8 cellular contexts compared by ENCODE assay signal in the genomic region with DNA sequence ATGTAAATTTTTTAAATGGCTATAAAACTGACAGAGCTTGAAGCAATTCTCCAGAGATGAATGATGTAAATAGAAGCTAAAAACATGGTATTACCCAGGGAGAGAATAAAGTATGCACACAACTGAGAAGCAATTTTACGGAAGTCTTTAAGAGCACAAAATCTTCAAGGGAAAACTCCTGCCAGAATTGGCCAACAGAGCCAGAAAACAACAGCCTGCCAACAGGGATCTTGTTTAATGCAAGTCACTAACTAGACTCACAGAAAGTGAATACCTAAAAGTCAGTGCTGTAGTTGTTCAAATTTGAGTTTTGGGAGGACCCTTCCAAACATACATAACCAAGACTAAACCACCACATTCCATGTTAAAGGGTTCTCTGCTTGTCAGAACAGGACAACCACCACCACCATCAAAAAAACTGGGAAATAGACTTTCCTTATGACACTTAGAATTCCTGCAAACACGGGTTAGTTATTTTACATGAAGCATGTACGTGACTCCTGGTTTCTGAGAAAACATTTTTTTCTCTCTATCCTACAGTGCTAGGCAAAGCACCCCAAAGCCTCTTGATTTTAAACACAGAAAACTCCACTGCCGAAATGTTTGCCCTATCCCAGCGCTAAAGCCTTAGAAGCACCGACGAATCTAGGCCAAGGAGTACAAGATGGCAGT. TPM values are rescaled to one million over a fixed set of nuclear protein-coding genes. Genes with fewer than 3 reads are reported as not detected.
DNase-seq lines count a peak whose midpoint lies in the region; ATAC-seq and TF ChIP-seq lines count a peak whose summit lies in the region.

No MANE protein-coding gene starts in this region.

- peak overlapping the region; percentile 89 for H3K27ac Mint-ChIP-seq in Caco-2 (ENCODE audit: unreplicated experiment)
- H3K27ac Mint-ChIP-seq in MCF 10A (ENCODE audit: low read depth, unreplicated experiment) = peak overlapping the region; percentile 93
- peak overlapping the region; percentile 92 for H3K27ac Mint-ChIP-seq in memory B cell

- peaks cover 11% of the 10 kb centered on the region for H3K4me1 Mint-ChIP-seq in Caco-2 (ENCODE audit: low read depth, unreplicated experiment)
- H3K4me1 Mint-ChIP-seq in MCF 10A (ENCODE audit: insufficient read depth, unreplicated experiment) = peaks cover 18% of the 10 kb centered on the region
- H3K4me1 Mint-ChIP-seq in memory B cell = peaks cover 38% of the 10 kb centered on the region

- intact Hi-C loops in Caco-2 (cut with micrococcal nuclease; ENCODE audit: unreplicated experiment) = loop anchor here (1.0 to 2.0 kb wide), 2 partner anchors 107 to 186 kb away; no protein-coding TSS in a partner anchor
- intact Hi-C loops in MCF 10A (cut with micrococcal nuclease) = no loop called here

- TF ChIP-seq CTCF in Caco-2 (IDR thresholded peaks at IDR 0.05; ENCODE audit: insufficient read depth in 1 of 2, low read depth in 1 of 2, low read length in 1 of 2, severe bottlenecking in 1 of 2, unreplicated experiment in 1 of 2) (no peak), MCF 10A (IDR thresholded peaks at IDR 0.05; ENCODE audit: unreplicated experiment) (no peak)

- H3K9me3 ChIP-seq in Caco-2 = no peaks in the 10 kb centered on the region

- H3K4me1 ChIP-seq in Caco-2 (peaks cover 15% of the 10 kb centered on the region), urinary bladder (ENCODE audit: insufficient read depth) (no peaks in the 10 kb centered on the region)

- H3K27ac ChIP-seq in urinary bladder (ENCODE audit: low read depth) = no peak overlapping the region

- H3K9me3 Mint-ChIP-seq in Caco-2 (ENCODE audit: unreplicated experiment) (no peaks in the 10 kb centered on the region), MCF 10A (ENCODE audit: unreplicated experiment) (no peaks in the 10 kb centered on the region), memory B cell (no peaks in the 10 kb centered on the region)

- H3K4me3 ChIP-seq in Caco-2 (ENCODE audit: low read depth, low read length) = peak overlapping the region; percentile 85
- H3K4me3 ChIP-seq in urinary bladder (ENCODE audit: low read depth, low read length) = peak overlapping the region; percentile 92

- ATAC-seq in memory B cell (ENCODE audit: low read depth) (no peak), HG02840 (IDR thresholded peaks at IDR 0.05; ENCODE audit: low FRiP score, unreplicated experiment) (no peak)

- BruUV-seq in Caco-2 (replicated peaks; lab: Mats Ljungman, UMichigan) = TSS peak; percentile 29
- BruUV-seq in MCF 10A (replicated peaks; lab: Mats Ljungman, UMichigan) = no TSS peak

- H3K27me3 Mint-ChIP-seq in Caco-2 (ENCODE audit: insufficient read depth, unreplicated experiment) (no peaks in the 10 kb centered on the region), MCF 10A (ENCODE audit: insufficient read depth, unreplicated experiment) (no peaks in the 10 kb centered on the region), memory B cell (no peaks in the 10 kb centered on the region)

- 5% methylated on average over 7 of the region's 7 CpGs for WGBS in urinary bladder

- H3K4me3 Mint-ChIP-seq in Caco-2 (ENCODE audit: unreplicated experiment) (peak overlapping the region; percentile 95), MCF 10A (ENCODE audit: unreplicated experiment) (peak overlapping the region; percentile 79), memory B cell (peak overlapping the region; percentile 91)

- DNase-seq in Caco-2 = no peak
- DNase-seq in M059J (ENCODE audit: low read depth) = peak; percentile 19
- DNase-seq in MCF 10A (ENCODE audit: unreplicated experiment) = no peak
- DNase-seq in memory B cell (ENCODE audit: low spot score in 2 of 2) = no peak
- no peak for DNase-seq in iPS-NIHi11 (ENCODE audit: low spot score)
- no peak for DNase-seq in central memory CD4-positive, alpha-beta T cell

- CTCF ChIA-PET in Caco-2 (lab: Charles Lee) (no interaction called here), MCF 10A (lab: Yijun Ruan, JAX) (interaction anchor here (0.6 to 1.6 kb wide), 2 partner anchors 13 to 53 kb away, joined by 3 to 5 read pairs; no protein-coding TSS in a partner anchor)

- POLR2A ChIA-PET in Caco-2 (lab: Charles Lee) (interaction anchor here (1.2 kb wide), 1 partner anchor 11 kb away, joined by 4 read pairs; no protein-coding TSS in a partner anchor), MCF 10A (lab: Yijun Ruan, JAX) (interaction anchor here (0.6 to 3.3 kb wide), 14 partner anchors 8 to 545 kb away, joined by 3 to 25 read pairs (median 4); partner anchors contain the start of genes OSBPL9 and RNF11)

- peaks cover 15% of the 10 kb centered on the region for H3K36me3 Mint-ChIP-seq in Caco-2 (ENCODE audit: insufficient read depth, unreplicated experiment)
- no peaks in the 10 kb centered on the region for H3K36me3 Mint-ChIP-seq in MCF 10A (ENCODE audit: insufficient read depth, unreplicated experiment)
- peaks cover 3% of the 10 kb centered on the region for H3K36me3 Mint-ChIP-seq in memory B cell

- H3K27me3 ChIP-seq in Caco-2 (replicated peaks; ENCODE audit: control insufficient read depth, insufficient read depth, low read length) = no peaks in the 10 kb centered on the region

- H3K36me3 ChIP-seq in Caco-2 (ENCODE audit: control insufficient read depth, insufficient read depth, low read length) (no peaks in the 10 kb centered on the region), urinary bladder (ENCODE audit: insufficient read depth) (no peaks in the 10 kb centered on the region)

RNA-seq across cellular contexts. Expression of gene EPS15, which starts 1.6 kb away (rescaled TPM):
- 39.2 and 41.5 TPM in 2 replicates for total RNA-seq in Caco-2 (2022)
- 28.0 and 46.1 TPM in 2 replicates for total RNA-seq in M059J (2014; rRNA removed; shearing (Covaris generic))
- 48.2 and 48.7 TPM in 2 replicates for total RNA-seq in MCF 10A (2022)
- total RNA-seq in urinary bladder = 96.2 TPM
- polyA plus RNA-seq in urinary bladder = 21.5 TPM
